20 cellular contexts compared by ENCODE assay signal in genomic region chr17:73776978-73777567, GRCh38.
"Had no signal": no experiment of that assay in that cellular context is flagged by ENCODE, and none has a peak within 500 bp of the region (broad histone marks: within the 10 kb centered on the region; RNA-seq: fewer than 3 reads in every experiment).

No MANE protein-coding gene starts in this region.

- H3K36me3 ChIP-seq: gastrocnemius medialis, pancreas, tibial nerve had no signal

- ATAC-seq: activated naive CD8-positive, alpha-beta T cell treated with anti-CD3 and anti-CD28 coated beads, Interleukin-2, amount 50 U/mL, for 24 hours; gastrocnemius medialis; pancreas; SK-N-SH treated with all-trans-retinoic acid at 6 μM for 48 hours had no signal

- H3K36me3 Mint-ChIP-seq: activated naive CD4-positive, alpha-beta T cell treated with anti-CD3 and anti-CD28 coated beads, Interleukin-2, amount 10 ng/mL, durations not matched to agents 7 days and 5 days; brain had no signal

- DNase-seq: activated CD4-positive, CD25-positive, alpha-beta regulatory T cell treated with anti-CD3 and anti-CD28 coated beads, Interleukin-2, amount 50 U/mL, for 72 hours; activated CD8-positive, alpha-beta memory T cell treated with anti-CD3 and anti-CD28 coated beads for 24 hours; activated CD8-positive, alpha-beta memory T cell treated with anti-CD3 and anti-CD28 coated beads, Interleukin-2, amount 50 U/mL, for 48 hours; activated effector memory CD4-positive, alpha-beta T cell treated with Interleukin-2 at 50 U/mL for 16 hours; activated naive CD4-positive, alpha-beta T cell treated with anti-CD3 and anti-CD28 coated beads, Interleukin-2, amount 10 ng/mL, durations not matched to agents 7 days and 5 days; activated naive CD8-positive, alpha-beta T cell treated with anti-CD3 and anti-CD28 coated beads, Interleukin-2, amount 50 U/mL, for 24 hours; activated T-cell treated with anti-CD3 and anti-CD28 coated beads, Interleukin-2, amount 50 U/mL, for 48 hours; anterior cingulate cortex; gastrocnemius medialis; mammary epithelial cell; pancreas; stimulated activated CD4-positive, alpha-beta T cell treated with anti-CD3 and anti-CD28 coated beads, Interleukin-2, amount 100 ng/mL, for 24 hours; T-helper 1 cell had no signal

- H3K27ac Mint-ChIP-seq: activated naive CD4-positive, alpha-beta T cell treated with anti-CD3 and anti-CD28 coated beads, Interleukin-2, amount 10 ng/mL, durations not matched to agents 7 days and 5 days; activated naive CD8-positive, alpha-beta T cell treated with anti-CD3 and anti-CD28 coated beads, Interleukin-2, amount 50 U/mL, for 24 hours; stimulated activated naive CD8-positive, alpha-beta T cell treated with anti-CD3 and anti-CD28 coated beads, Interleukin-15, Interleukin-2, amounts not matched to agents 100 ng/mL and 50 ng/mL, for 24 hours had no signal

- H3K4me3 ChIP-seq: coronary artery, gastrocnemius medialis, pancreas, tibial nerve had no signal

- H3K9me3 ChIP-seq: gastrocnemius medialis, pancreas, tibial nerve had no signal

- H3K4me1 Mint-ChIP-seq: activated naive CD8-positive, alpha-beta T cell treated with anti-CD3 and anti-CD28 coated beads, Interleukin-2, amount 50 U/mL, for 24 hours; central memory CD8-positive, alpha-beta T cell had no signal

- H3K4me1 ChIP-seq: gastrocnemius medialis, pancreas, tibial nerve had no signal

- FAIRE-seq: pancreas had no signal

- H3K27me3 ChIP-seq: pancreas had no signal

- H3K4me3 Mint-ChIP-seq: activated naive CD4-positive, alpha-beta T cell treated with anti-CD3 and anti-CD28 coated beads, Interleukin-2, amount 10 ng/mL, durations not matched to agents 7 days and 5 days; activated naive CD8-positive, alpha-beta T cell treated with anti-CD3 and anti-CD28 coated beads, Interleukin-2, amount 50 U/mL, for 24 hours; brain; central memory CD8-positive, alpha-beta T cell; stimulated activated naive CD8-positive, alpha-beta T cell treated with anti-CD3 and anti-CD28 coated beads, Interleukin-15, Interleukin-2, amounts not matched to agents 100 ng/mL and 50 ng/mL, for 24 hours had no signal

- H3K9me3 Mint-ChIP-seq: activated naive CD4-positive, alpha-beta T cell treated with anti-CD3 and anti-CD28 coated beads, Interleukin-2, amount 10 ng/mL, durations not matched to agents 7 days and 5 days; activated naive CD8-positive, alpha-beta T cell treated with anti-CD3 and anti-CD28 coated beads, Interleukin-2, amount 50 U/mL, for 24 hours; central memory CD8-positive, alpha-beta T cell; stimulated activated naive CD8-positive, alpha-beta T cell treated with anti-CD3 and anti-CD28 coated beads, Interleukin-15, Interleukin-2, amounts not matched to agents 100 ng/mL and 50 ng/mL, for 24 hours had no signal

- H3K27ac ChIP-seq: coronary artery, gastrocnemius medialis, pancreas, tibial nerve, VCaP had no signal
